In genomic region chr1:239926184-239926583, GRCh38 we compare ENCODE assay signal across 9 cellular contexts.
"Had no signal": no experiment of that assay in that cellular context is flagged by ENCODE, and none has a peak within 500 bp of the region (broad histone marks: within the 10 kb centered on the region; RNA-seq: fewer than 3 reads in every experiment).

No MANE protein-coding gene starts in this region.

- H3K4me3 Mint-ChIP-seq: GM23338, H9, IgD-negative memory B cell had no signal

- FAIRE-seq: H1, H54, HepG2 had no signal

- ATAC-seq: GM23338, HCT116, HepG2 had no signal

- H3K4me3 ChIP-seq: GM23338 had no signal

- H3K4me1 Mint-ChIP-seq: IgD-negative memory B cell had no signal

- DNase-seq: H9, KBM-7 had no signal

- H3K27ac ChIP-seq: HL-60 had no signal

- H3K27ac Mint-ChIP-seq: GM23338, H9, IgD-negative memory B cell had no signal

- H3K27me3 Mint-ChIP-seq: IgD-negative memory B cell had no signal
